In the genomic region with DNA sequence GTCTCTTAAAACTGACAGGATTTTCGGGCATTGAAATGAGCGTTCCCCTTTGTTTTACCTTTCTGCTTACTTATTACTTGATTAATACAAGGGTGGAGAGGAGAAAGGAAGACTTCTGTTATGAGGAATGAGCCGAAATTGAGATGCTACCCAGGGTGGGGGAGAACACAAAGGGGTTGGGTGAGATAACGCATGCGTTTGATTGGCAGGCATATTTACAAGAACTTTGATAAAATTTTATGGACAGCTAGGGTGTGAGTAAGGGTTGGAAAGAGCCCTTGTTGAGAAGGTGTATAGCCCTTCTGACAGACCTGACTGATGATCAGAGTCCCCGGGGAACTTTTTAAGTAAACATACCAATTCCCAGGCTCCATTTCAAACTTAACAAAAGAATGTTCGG, we compare ENCODE assay signal across 8 cellular contexts. TPM values are rescaled to one million over a fixed set of nuclear protein-coding genes. Genes with fewer than 3 reads are reported as not detected.
DNase-seq lines count a peak whose midpoint lies in the region; ATAC-seq and TF ChIP-seq lines count a peak whose summit lies in the region.

No MANE protein-coding gene starts in this region.

- TF ChIP-seq CTCF in nephron progenitor cell (IDR thresholded peaks at IDR 0.05), result no peak

- peak overlapping the region; percentile 93 for H3K4me3 Mint-ChIP-seq in activated CD4-positive, alpha-beta T cell treated with anti-CD3 and anti-CD28 coated beads for 36 hours
- peak overlapping the region; percentile 92 for H3K4me3 Mint-ChIP-seq in nephron progenitor cell

- H3K27ac Mint-ChIP-seq in activated CD4-positive, alpha-beta T cell treated with anti-CD3 and anti-CD28 coated beads for 36 hours, result peak overlapping the region; percentile 96
- peak overlapping the region; percentile 94 for H3K27ac Mint-ChIP-seq in nephron progenitor cell

- peaks cover 46% of the 10 kb centered on the region for H3K4me1 Mint-ChIP-seq in activated CD4-positive, alpha-beta T cell treated with anti-CD3 and anti-CD28 coated beads for 36 hours
- H3K4me1 Mint-ChIP-seq in nephron progenitor cell, result peaks cover 43% of the 10 kb centered on the region

- POLR2A ChIA-PET in activated CD4-positive, alpha-beta T cell treated with anti-CD3 and anti-CD28 coated beads for 36 hours (lab: Charles Lee), result interaction anchor here (2.9 kb wide), 1 partner anchor 75 kb away, joined by 17 read pairs; a partner anchor contains a TSS

- ATAC-seq in activated CD4-positive, alpha-beta T cell treated with anti-CD3 and anti-CD28 coated beads for 36 hours, result no peak
- ATAC-seq in HG02623 (IDR thresholded peaks at IDR 0.05; ENCODE audit: unreplicated experiment), result no peak
- ATAC-seq in HG02938 (IDR thresholded peaks at IDR 0.05; ENCODE audit: unreplicated experiment), result no peak

- intact Hi-C loops in activated CD4-positive, alpha-beta T cell treated with anti-CD3 and anti-CD28 coated beads for 36 hours (cut with DNase I, micrococcal nuclease), result loop anchor here (5.0 to 10.0 kb wide), 3 partner anchors 41 to 439 kb away; no protein-coding TSS in a partner anchor

- CTCF ChIA-PET in activated CD4-positive, alpha-beta T cell treated with anti-CD3 and anti-CD28 coated beads for 36 hours (lab: Charles Lee), result interaction anchor here (1.0 kb wide), 1 partner anchor 72 kb away, joined by 3 read pairs; no protein-coding TSS in a partner anchor

- peaks cover 38% of the 10 kb centered on the region for H3K36me3 Mint-ChIP-seq in activated CD4-positive, alpha-beta T cell treated with anti-CD3 and anti-CD28 coated beads for 36 hours (ENCODE audit: low read depth)
- peaks cover 43% of the 10 kb centered on the region for H3K36me3 Mint-ChIP-seq in nephron progenitor cell (ENCODE audit: low read depth)

- H3K9me3 Mint-ChIP-seq in activated CD4-positive, alpha-beta T cell treated with anti-CD3 and anti-CD28 coated beads for 36 hours (ENCODE audit: low read depth), result no peaks in the 10 kb centered on the region
- no peaks in the 10 kb centered on the region for H3K9me3 Mint-ChIP-seq in nephron progenitor cell

- peak; percentile 41 for DNase-seq in activated CD4-positive, alpha-beta T cell treated with anti-CD3 and anti-CD28 coated beads for 36 hours
- DNase-seq in activated CD4-positive, alpha-beta T cell treated with anti-CD3 and anti-CD28 coated beads, Interleukin-2, amount 50 U/mL, for 4 hours, result no peak
- DNase-seq in NCI-H69 (lab: John Stamatoyannopoulos, UW) (peak; percentile 79), dermis blood vessel endothelial cell (peak; percentile 42), nephron progenitor cell (no peak)
- no peak for DNase-seq in effector CD4-positive, alpha-beta T cell

- no peaks in the 10 kb centered on the region for H3K27me3 Mint-ChIP-seq in activated CD4-positive, alpha-beta T cell treated with anti-CD3 and anti-CD28 coated beads for 36 hours
- no peaks in the 10 kb centered on the region for H3K27me3 Mint-ChIP-seq in nephron progenitor cell (ENCODE audit: low read depth, poor library complexity)

RNA-seq across cellular contexts. Expression of a gene that starts 1.8 kb away (rescaled TPM):
- total RNA-seq in activated CD4-positive, alpha-beta T cell treated with anti-CD3 and anti-CD28 coated beads for 36 hours, result 10 to 100 TPM; 84.4 to 85.1 TPM
- 26.7 and 36.7 TPM in 2 replicates for total RNA-seq in dermis blood vessel endothelial cell

Comparison
In these comparisons a context has a peak if more than half of its experiments do, and no peak if none do; other contexts are left out.
1. DNase-seq: peak in activated CD4-positive, alpha-beta T cell treated with anti-CD3 and anti-CD28 coated beads for 36 hours (single experiment), NCI-H69 (single experiment) and dermis blood vessel endothelial cell (single experiment); none in activated CD4-positive, alpha-beta T cell treated with anti-CD3 and anti-CD28 coated beads, Interleukin-2, amount 50 U/mL, for 4 hours (0 of 2), nephron progenitor cell (single experiment) and effector CD4-positive, alpha-beta T cell (single experiment).